Comparison of ENCODE assay signal across 1 cellular context in the genomic region with DNA sequence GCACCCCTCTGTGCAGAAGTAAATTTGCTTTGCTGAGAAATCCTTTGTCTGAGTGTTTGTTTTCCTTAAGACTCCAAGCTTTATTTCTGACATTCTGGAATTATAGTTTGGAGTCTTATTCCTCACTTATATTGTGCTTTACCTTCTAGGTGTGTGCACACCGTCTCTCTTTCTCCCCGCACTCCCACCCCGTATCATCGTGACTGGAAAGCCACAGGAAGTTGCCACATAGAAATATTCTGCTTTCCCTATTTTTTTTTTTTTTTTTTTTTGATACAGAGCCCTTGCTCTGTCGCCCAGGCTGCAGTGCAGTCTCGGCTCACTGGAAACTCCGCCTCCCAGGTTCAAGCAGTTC.
TF ChIP-seq lines count a peak whose summit lies in the region.

No MANE protein-coding gene starts in this region.

TF ChIP-seq in GM12878, 131 proteins besides CTCF, POLR2A, EP300 and RAD21:
- TF ChIP-seq RFX5 (IDR thresholded peaks at IDR 0.05; ENCODE audit: low read depth, low read length) (no peak), YBX1 (IDR thresholded peaks at IDR 0.05) (no peak), TARDBP (IDR thresholded peaks at IDR 0.05; ENCODE audit: borderline replicate concordance) (no peak), SIN3A (IDR thresholded peaks at IDR 0.05; ENCODE audit: low read depth, low read length) (no peak), CREB1 (IDR thresholded peaks at IDR 0.05; ENCODE audit: low read depth) (no peak), GATAD2B (conservative IDR thresholded peaks at IDR 0.05; ENCODE audit: low read depth) (no peak), SMARCA5 (IDR thresholded peaks at IDR 0.05) (no peak), BCL11A (IDR thresholded peaks at IDR 0.05; ENCODE audit: low read depth, low read length) (no peak), MXI1 (IDR thresholded peaks at IDR 0.05; ENCODE audit: low read depth, low read length) (no peak), RAD51 (IDR thresholded peaks at IDR 0.05) (no peak), ZNF622 (IDR thresholded peaks at IDR 0.05) (no peak), POLR2AphosphoS5 (IDR thresholded peaks at IDR 0.05; ENCODE audit: low read length) (no peak), CBX5 (IDR thresholded peaks at IDR 0.05; ENCODE audit: low read depth) (no peak), FOXK2 (IDR thresholded peaks at IDR 0.05) (no peak), NFYA (IDR thresholded peaks at IDR 0.05; ENCODE audit: borderline replicate concordance, low read depth, low read length) (no peak), CHD1 (IDR thresholded peaks at IDR 0.05; ENCODE audit: low read depth, low read length) (no peak), RELA (IDR thresholded peaks at IDR 0.05; ENCODE audit: borderline replicate concordance, partially characterized antibody) (no peak)
- TF ChIP-seq, protein P1, sequence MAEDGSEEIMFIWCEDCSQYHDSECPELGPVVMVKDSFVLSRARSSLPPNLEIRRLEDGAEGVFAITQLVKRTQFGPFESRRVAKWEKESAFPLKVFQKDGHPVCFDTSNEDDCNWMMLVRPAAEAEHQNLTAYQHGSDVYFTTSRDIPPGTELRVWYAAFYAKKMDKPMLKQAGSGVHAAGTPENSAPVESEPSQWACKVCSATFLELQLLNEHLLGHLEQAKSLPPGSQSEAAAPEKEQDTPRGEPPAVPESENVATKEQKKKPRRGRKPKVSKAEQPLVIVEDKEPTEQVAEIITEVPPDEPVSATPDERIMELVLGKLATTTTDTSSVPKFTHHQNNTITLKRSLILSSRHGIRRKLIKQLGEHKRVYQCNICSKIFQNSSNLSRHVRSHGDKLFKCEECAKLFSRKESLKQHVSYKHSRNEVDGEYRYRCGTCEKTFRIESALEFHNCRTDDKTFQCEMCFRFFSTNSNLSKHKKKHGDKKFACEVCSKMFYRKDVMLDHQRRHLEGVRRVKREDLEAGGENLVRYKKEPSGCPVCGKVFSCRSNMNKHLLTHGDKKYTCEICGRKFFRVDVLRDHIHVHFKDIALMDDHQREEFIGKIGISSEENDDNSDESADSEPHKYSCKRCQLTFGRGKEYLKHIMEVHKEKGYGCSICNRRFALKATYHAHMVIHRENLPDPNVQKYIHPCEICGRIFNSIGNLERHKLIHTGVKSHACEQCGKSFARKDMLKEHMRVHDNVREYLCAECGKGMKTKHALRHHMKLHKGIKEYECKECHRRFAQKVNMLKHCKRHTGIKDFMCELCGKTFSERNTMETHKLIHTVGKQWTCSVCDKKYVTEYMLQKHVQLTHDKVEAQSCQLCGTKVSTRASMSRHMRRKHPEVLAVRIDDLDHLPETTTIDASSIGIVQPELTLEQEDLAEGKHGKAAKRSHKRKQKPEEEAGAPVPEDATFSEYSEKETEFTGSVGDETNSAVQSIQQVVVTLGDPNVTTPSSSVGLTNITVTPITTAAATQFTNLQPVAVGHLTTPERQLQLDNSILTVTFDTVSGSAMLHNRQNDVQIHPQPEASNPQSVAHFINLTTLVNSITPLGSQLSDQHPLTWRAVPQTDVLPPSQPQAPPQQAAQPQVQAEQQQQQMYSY (CRISPR knock-in tag; IDR thresholded peaks at IDR 0.05) = no peak
- TF ChIP-seq, protein P2, sequence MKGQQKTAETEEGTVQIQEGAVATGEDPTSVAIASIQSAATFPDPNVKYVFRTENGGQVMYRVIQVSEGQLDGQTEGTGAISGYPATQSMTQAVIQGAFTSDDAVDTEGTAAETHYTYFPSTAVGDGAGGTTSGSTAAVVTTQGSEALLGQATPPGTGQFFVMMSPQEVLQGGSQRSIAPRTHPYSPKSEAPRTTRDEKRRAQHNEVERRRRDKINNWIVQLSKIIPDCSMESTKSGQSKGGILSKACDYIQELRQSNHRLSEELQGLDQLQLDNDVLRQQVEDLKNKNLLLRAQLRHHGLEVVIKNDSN (IDR thresholded peaks at IDR 0.05; ENCODE audit: borderline replicate concordance, extremely low read length, insufficient read depth, low read depth, low read length) = no peak
- TF ChIP-seq, protein P3, sequence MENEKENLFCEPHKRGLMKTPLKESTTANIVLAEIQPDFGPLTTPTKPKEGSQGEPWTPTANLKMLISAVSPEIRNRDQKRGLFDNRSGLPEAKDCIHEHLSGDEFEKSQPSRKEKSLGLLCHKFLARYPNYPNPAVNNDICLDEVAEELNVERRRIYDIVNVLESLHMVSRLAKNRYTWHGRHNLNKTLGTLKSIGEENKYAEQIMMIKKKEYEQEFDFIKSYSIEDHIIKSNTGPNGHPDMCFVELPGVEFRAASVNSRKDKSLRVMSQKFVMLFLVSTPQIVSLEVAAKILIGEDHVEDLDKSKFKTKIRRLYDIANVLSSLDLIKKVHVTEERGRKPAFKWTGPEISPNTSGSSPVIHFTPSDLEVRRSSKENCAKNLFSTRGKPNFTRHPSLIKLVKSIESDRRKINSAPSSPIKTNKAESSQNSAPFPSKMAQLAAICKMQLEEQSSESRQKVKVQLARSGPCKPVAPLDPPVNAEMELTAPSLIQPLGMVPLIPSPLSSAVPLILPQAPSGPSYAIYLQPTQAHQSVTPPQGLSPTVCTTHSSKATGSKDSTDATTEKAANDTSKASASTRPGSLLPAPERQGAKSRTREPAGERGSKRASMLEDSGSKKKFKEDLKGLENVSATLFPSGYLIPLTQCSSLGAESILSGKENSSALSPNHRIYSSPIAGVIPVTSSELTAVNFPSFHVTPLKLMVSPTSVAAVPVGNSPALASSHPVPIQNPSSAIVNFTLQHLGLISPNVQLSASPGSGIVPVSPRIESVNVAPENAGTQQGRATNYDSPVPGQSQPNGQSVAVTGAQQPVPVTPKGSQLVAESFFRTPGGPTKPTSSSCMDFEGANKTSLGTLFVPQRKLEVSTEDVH (IDR thresholded peaks at IDR 0.05; ENCODE audit: low read depth, partially characterized antibody) = no peak
